ENCODE assay signal across 8 cellular contexts in genomic region chr20:38434770-38435554, GRCh38. TPM values are rescaled to one million over a fixed set of nuclear protein-coding genes. Genes with fewer than 3 reads are reported as not detected.
DNase-seq lines count a peak whose midpoint lies in the region; TF ChIP-seq lines count a peak whose summit lies in the region.

Gene SNHG17 (minus strand): TSS chr20:38435328.

- 1% methylated on average over 53 to 64 of the region's 65 CpGs for WGBS in tibial nerve, 2 donors

- H3K9ac ChIP-seq in ES-I3 (ENCODE audit: low read depth, low read length) (peak within 1 kb of the TSS; percentile 99), parathyroid adenoma (peak within 1 kb of the TSS; percentile 40)

- H3K4me3 ChIP-seq in HFF-Myc (replicated peaks; ENCODE audit: low read depth, low read length) (peak within 1 kb of the TSS; percentile 100), cardiac muscle cell (peak within 1 kb of the TSS; percentile 74), parathyroid adenoma (ENCODE audit: low read depth, low read length) (peak within 1 kb of the TSS; percentile 74), tibial nerve (peak within 1 kb of the TSS; percentile 54 to 71 (median 64))

- TF ChIP-seq CTCF in HFF-Myc (IDR thresholded peaks at IDR 0.05; ENCODE audit: low read depth, low read length, missing control alignments) (peak; percentile 100), cardiac muscle cell (IDR thresholded peaks at IDR 0.05; ENCODE audit: low read depth, low read length) (peak; percentile 100), parathyroid adenoma (IDR thresholded peaks at IDR 0.05) (peak; percentile 100), tibial nerve (IDR thresholded peaks at IDR 0.05) (peak; percentile 99 to 100 (median 100))

- H3K27ac ChIP-seq in cardiac muscle cell (peak within 1 kb of the TSS; percentile 75), parathyroid adenoma (peak within 1 kb of the TSS; percentile 76), tibial nerve (peak within 1 kb of the TSS; percentile 57 to 83 (median 76))

- peaks cover 5% of the 10 kb centered on the region for H3K79me2 ChIP-seq in parathyroid adenoma

- peak within 1 kb of the TSS; percentile 90 for H3K4me2 ChIP-seq in parathyroid adenoma (ENCODE audit: low read length)

- H3K9me3 ChIP-seq in ES-I3 (ENCODE audit: control insufficient read depth, insufficient read depth, low read length) (no peaks in the 10 kb centered on the region), cardiac muscle cell (ENCODE audit: low read depth) (no peaks in the 10 kb centered on the region), parathyroid adenoma (ENCODE audit: control insufficient read depth, low read length) (no peaks in the 10 kb centered on the region), tibial nerve (peaks cover 0 to 11% (median 0%) of the 10 kb centered on the region in 4 donors)

- H3K36me3 ChIP-seq in ES-I3 (ENCODE audit: insufficient read depth, low read length), result peaks cover 25% of the 10 kb centered on the region
- H3K36me3 ChIP-seq in cardiac muscle cell, result peaks cover 32% of the 10 kb centered on the region
- H3K36me3 ChIP-seq in parathyroid adenoma (ENCODE audit: control insufficient read depth, insufficient read depth, low read length), result no peaks in the 10 kb centered on the region
- H3K36me3 ChIP-seq in tibial nerve, result peaks cover 0 to 43% (median 0%) of the 10 kb centered on the region in 3 donors

- DNase-seq in HFF-Myc (ENCODE audit: extremely low read depth, low read depth), result peak; percentile 70
- DNase-seq in NCI-H1105 treated with DMSO at 0.1 percent for 48 hours (lab: John Stamatoyannopoulos, UW), result peak; percentile 84
- peak; percentile 93 to 97 for DNase-seq in SW 1271 (lab: John Stamatoyannopoulos, UW)
- DNase-seq in activated naive CD8-positive, alpha-beta T cell treated with anti-CD3 and anti-CD28 coated beads, Interleukin-2, amount 50 U/mL, for 16 hours (ENCODE audit: low read depth, low spot score), result peak; percentile 74
- peak; percentile 95 to 97 for DNase-seq in cardiac muscle cell (ENCODE audit: low read depth in 1 of 2, low spot score in 1 of 2)
- DNase-seq in tibial nerve (ENCODE audit: low spot score in 2 of 2), result peak; percentile 79 to 87

- no peaks in the 10 kb centered on the region for H3K27me3 ChIP-seq in cardiac muscle cell
- H3K27me3 ChIP-seq in parathyroid adenoma (ENCODE audit: control insufficient read depth, insufficient read depth, low read length), result no peaks in the 10 kb centered on the region
- H3K27me3 ChIP-seq in tibial nerve, result no peaks in the 10 kb centered on the region

- TF ChIP-seq EP300 in tibial nerve (IDR thresholded peaks at IDR 0.05), result peak; percentile 41 to 95

- H3K4me1 ChIP-seq in ES-I3 (ENCODE audit: insufficient read depth, low read length) (peaks cover 3% of the 10 kb centered on the region; the same call in 1 of the 2 replicates), cardiac muscle cell (ENCODE audit: low read depth) (no peaks in the 10 kb centered on the region), parathyroid adenoma (no peaks in the 10 kb centered on the region), tibial nerve (peaks cover 0 to 18% (median 4%) of the 10 kb centered on the region in 4 donors)

- peak; percentile 61 to 63 for TF ChIP-seq POLR2A in tibial nerve (IDR thresholded peaks at IDR 0.05)

- peak within 1 kb of the TSS; percentile 89 for H2AFZ ChIP-seq in parathyroid adenoma

RNA-seq across cellular contexts. Expression of gene SNHG17, which starts in this region (rescaled TPM):
- total RNA-seq in cardiac muscle cell, result 9.0 and 16.6 TPM in 2 replicates
- polyA plus RNA-seq in cardiac muscle cell, result 31.8 and 37.0 TPM in 2 replicates
- total RNA-seq in tibial nerve, result 10 to 100 TPM; 16.4 to 60.9 (median 34.3) TPM

Comparison
In these comparisons a context has a peak if more than half of its experiments do, and no peak if none do; other contexts are left out.
1. Peak in every context shown above with its lines: DNase-seq, H3K4me3 ChIP-seq and H3K27ac ChIP-seq.